ENCODE assay signal across 9 cellular contexts in the genomic region with DNA sequence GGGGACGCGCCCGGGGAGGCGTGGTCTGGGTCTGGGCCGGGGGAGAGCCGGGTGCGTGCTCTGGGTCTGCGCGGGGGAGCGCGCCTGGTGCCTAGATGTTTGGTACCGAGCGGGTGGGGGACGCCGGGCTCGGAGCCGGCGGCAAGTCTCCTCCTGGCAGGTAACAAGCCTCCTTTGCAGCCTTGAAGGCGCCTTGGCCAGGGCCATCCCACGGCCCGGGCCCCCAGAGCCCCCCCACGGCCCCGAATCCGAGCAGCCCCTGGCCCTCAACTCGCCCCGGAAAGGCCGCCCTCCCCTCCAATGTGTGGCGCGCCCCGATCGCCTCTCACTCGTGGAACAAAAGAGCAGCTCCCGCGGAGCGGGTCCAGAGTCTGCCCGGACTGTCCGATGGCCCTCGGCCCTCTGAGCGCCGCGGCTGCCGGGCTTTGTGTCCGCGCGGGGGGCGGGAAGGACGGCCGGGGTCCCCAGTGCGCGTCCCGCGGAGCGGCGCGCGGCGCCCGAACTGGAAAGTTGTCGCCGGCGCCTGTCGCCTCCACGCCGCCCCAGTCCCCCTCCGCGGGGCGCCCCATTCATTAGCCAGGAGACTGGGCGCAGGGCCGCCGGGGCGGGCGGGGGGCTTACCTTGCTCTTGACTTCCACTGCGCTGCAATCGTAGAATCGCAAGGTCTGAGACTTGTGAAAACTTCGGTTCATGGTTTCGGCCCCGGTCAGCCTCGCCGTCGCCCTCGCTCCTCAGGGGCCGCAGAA. TPM values are rescaled to one million over a fixed set of nuclear protein-coding genes. Genes with fewer than 3 reads are reported as not detected.
A peak's percentile ranks its signal among the peaks of the same experiment; 100 is the strongest.
DNase-seq lines count a peak whose midpoint lies in the region; ATAC-seq and TF ChIP-seq lines count a peak whose summit lies in the region.
"Had no signal": no experiment of that assay in that cellular context is flagged by ENCODE, and none has a peak within 500 bp of the region (broad histone marks: within the 10 kb centered on the region; RNA-seq: fewer than 3 reads in every experiment).

No MANE protein-coding gene starts in this region.

- peaks cover 72% of the 10 kb centered on the region for H3K27me3 Mint-ChIP-seq in activated T-cell treated with anti-CD3 and anti-CD28 coated beads, Interleukin-2, amount 50 U/mL, for 24 hours

- no peak overlapping the region for H3K9ac ChIP-seq in rectal smooth muscle tissue (ENCODE audit: low read length)

- H3K9me3 Mint-ChIP-seq in activated T-cell treated with anti-CD3 and anti-CD28 coated beads, Interleukin-2, amount 50 U/mL, for 24 hours, result no peaks in the 10 kb centered on the region
- H3K9me3 Mint-ChIP-seq: immature natural killer cell had no signal

- peaks cover 0 to 16% (median 10%) of the 10 kb centered on the region in 9 donors for H3K4me1 ChIP-seq in heart right ventricle
- no peaks in the 10 kb centered on the region for H3K4me1 ChIP-seq in rectal smooth muscle tissue (ENCODE audit: control insufficient read depth, insufficient read depth, low read length)

- ATAC-seq in GM18907 (IDR thresholded peaks at IDR 0.05; ENCODE audit: unreplicated experiment) (peak; percentile 45), HG03159 (IDR thresholded peaks at IDR 0.05; ENCODE audit: unreplicated experiment) (peak; percentile 34), heart right ventricle (peak; percentile 11 to 55 (median 28))

- peaks cover 7% of the 10 kb centered on the region for H3K4me1 Mint-ChIP-seq in activated T-cell treated with anti-CD3 and anti-CD28 coated beads, Interleukin-2, amount 50 U/mL, for 24 hours (ENCODE audit: low read depth)

- DNase-seq in AG10803 (ENCODE audit: low read depth) (peak; percentile 4), heart right ventricle (peak in 1 of 2 donors; percentile 28), NCI-H1436 (lab: John Stamatoyannopoulos, UW) (no peak), T-helper 1 cell (no peak)
- peak; percentile 51 for DNase-seq in activated T-cell treated with anti-CD3 and anti-CD28 coated beads, Interleukin-2, amount 50 U/mL, for 24 hours

- H3K27me3 ChIP-seq in heart right ventricle, result peaks cover 0 to 33% (median 7%) of the 10 kb centered on the region in 7 donors
- no peaks in the 10 kb centered on the region for H3K27me3 ChIP-seq in rectal smooth muscle tissue (ENCODE audit: control insufficient read depth, insufficient read depth, low read length)

- WGBS in heart right ventricle, 2 donors, result 0 to 1% methylated on average over 50 to 83 of the region's 83 CpGs

- H3K27ac Mint-ChIP-seq in activated T-cell treated with anti-CD3 and anti-CD28 coated beads, Interleukin-2, amount 50 U/mL, for 24 hours, result no peak overlapping the region
- H3K27ac Mint-ChIP-seq: immature natural killer cell had no signal

- TF ChIP-seq CTCF in AG10803 (conservative IDR thresholded peaks at IDR 0.05; ENCODE audit: low read length) (no peak), heart right ventricle (IDR thresholded peaks at IDR 0.05) (no peak)

- H3K36me3 ChIP-seq in heart right ventricle (no peaks in the 10 kb centered on the region), rectal smooth muscle tissue (ENCODE audit: control insufficient read depth, insufficient read depth, low read length) (no peaks in the 10 kb centered on the region)

- peak overlapping the region; percentile 64 for H3K4me3 ChIP-seq in AG10803 (ENCODE audit: low read length)
- peak overlapping the region; percentile 67 to 91 (median 79) for H3K4me3 ChIP-seq in heart right ventricle
- H3K4me3 ChIP-seq in rectal smooth muscle tissue (ENCODE audit: low read length), result peak overlapping the region; percentile 69

- intact Hi-C loops in heart right ventricle (cut with DNase I), result no loop called here

- no peaks in the 10 kb centered on the region for H3K9me3 ChIP-seq in heart right ventricle

- H3K27ac ChIP-seq in heart right ventricle, result peak overlapping the region in 3 of 10 donors; percentile 3 to 60 (median 35)
- H3K27ac ChIP-seq in rectal smooth muscle tissue (ENCODE audit: low read depth, low read length), result no peak overlapping the region

- peak overlapping the region; percentile 33 for H3K4me3 Mint-ChIP-seq in activated T-cell treated with anti-CD3 and anti-CD28 coated beads, Interleukin-2, amount 50 U/mL, for 24 hours

- H3K36me3 Mint-ChIP-seq in activated T-cell treated with anti-CD3 and anti-CD28 coated beads, Interleukin-2, amount 50 U/mL, for 24 hours (ENCODE audit: low read depth), result no peaks in the 10 kb centered on the region
- H3K36me3 Mint-ChIP-seq: immature natural killer cell had no signal

RNA-seq across cellular contexts. Expression of gene PARD6G, which starts 0.5 kb away (rescaled TPM):
- total RNA-seq in heart right ventricle, result 1 to 10 TPM; 1.2 to 3.8 (median 2.6) TPM
- polyA plus RNA-seq in heart right ventricle, result 1 to 10 TPM in 1 of 2 donors, under 1 TPM in 1; 0.77 to 2.9 TPM

Comparison
In these comparisons a context has a peak if more than half of its experiments do, and no peak if none do; other contexts are left out.
1. DNase-seq: peak in AG10803 (single experiment) and activated T-cell treated with anti-CD3 and anti-CD28 coated beads, Interleukin-2, amount 50 U/mL, for 24 hours (single experiment); none in NCI-H1436 (single experiment) and T-helper 1 cell (0 of 5).
2. Peak in every context shown above with its lines, with median percentiles within 50 percentile points of each other: H3K4me3 ChIP-seq and ATAC-seq.